33 cellular contexts compared by ENCODE assay signal in genomic region chr3:134395103-134395502, GRCh38. TPM values are rescaled to one million over a fixed set of nuclear protein-coding genes. Genes with fewer than 3 reads are reported as not detected.
"Had no signal": no experiment of that assay in that cellular context is flagged by ENCODE, and none has a peak within 500 bp of the region (broad histone marks: within the 10 kb centered on the region; RNA-seq: fewer than 3 reads in every experiment).

No MANE protein-coding gene starts in this region.

- H3K4me3 ChIP-seq: esophagus squamous epithelium, gastroesophageal sphincter, lower lobe of right lung, right atrium auricular region, SK-N-MC, skin epidermis, tibial nerve had no signal

- ATAC-seq: activated CD4-positive, CD25-positive, alpha-beta regulatory T cell treated with anti-CD3 and anti-CD28 coated beads, Interleukin-2, amount 50 U/mL, for 24 hours; lower lobe of right lung; naive thymus-derived CD8-positive, alpha-beta T cell; stimulated activated effector memory CD8-positive, alpha-beta T cell treated with anti-CD3 and anti-CD28 coated beads, Interleukin-12 subunit alpha, Interleukin-12 subunit beta, amount 100 ng/mL, for 72 hours had no signal

- DNase-seq: activated CD4-positive, alpha-beta memory T cell treated with anti-CD3 and anti-CD28 coated beads for 36 hours; activated CD4-positive, alpha-beta T cell treated with anti-CD3 and anti-CD28 coated beads for 48 hours; activated CD8-positive, alpha-beta memory T cell treated with anti-CD3 and anti-CD28 coated beads, Interleukin-2, amount 50 U/mL, for 4 hours; activated gamma-delta T cell; activated naive CD4-positive, alpha-beta T cell treated with anti-CD3 and anti-CD28 coated beads, Interleukin-2, amount 10 ng/mL, durations not matched to agents 7 days and 5 days; activated naive CD8-positive, alpha-beta T cell treated with anti-CD3 and anti-CD28 coated beads, Interleukin-2, amount 10 ng/mL, durations not matched to agents 7 days and 5 days; activated T-cell treated with anti-CD3 and anti-CD28 coated beads, Interleukin-2, amount 50 U/mL, for 1 hour; amniotic stem cell; central memory CD4-positive, alpha-beta T cell; dermis blood vessel endothelial cell; effector CD4-positive, alpha-beta T cell; esophagus squamous epithelium; hippocampal formation; kidney; lower lobe of right lung; mesenchymal stem cell; naive thymus-derived CD8-positive, alpha-beta T cell; nucleus accumbens; stimulated activated CD4-positive, alpha-beta T cell treated with anti-CD3 and anti-CD28 coated beads, Interleukin-12 subunit alpha, Interleukin-12 subunit beta, amount 100 ng/mL, for 4 hours; stimulated activated CD4-positive, alpha-beta T cell treated with anti-CD3 and anti-CD28 coated beads, Interleukin-4, amount 100 ng/mL, for 1 hour; substantia nigra; SW 1271; T-helper 9 cell; WERI-Rb-1 had no signal

- H3K4me1 ChIP-seq: lower lobe of right lung, parathyroid adenoma had no signal

- H3K36me3 ChIP-seq: esophagus squamous epithelium, gastroesophageal sphincter, lower lobe of right lung, right atrium auricular region, tibial nerve, WERI-Rb-1 had no signal

- H3K9me3 ChIP-seq: gastroesophageal sphincter, right atrium auricular region, tibial nerve had no signal

- H3K27me3 ChIP-seq: esophagus squamous epithelium, gastroesophageal sphincter, right atrium auricular region, tibial nerve had no signal

- H3K27ac ChIP-seq: esophagus squamous epithelium, lower lobe of right lung, parathyroid adenoma, SK-N-MC, WERI-Rb-1 had no signal

RNA-seq across cellular contexts. Expression of gene AMOTL2, which starts 20.9 kb away (rescaled TPM):
- total RNA-seq: activated CD8-positive, alpha-beta memory T cell treated with anti-CD3 and anti-CD28 coated beads for 36 hours; activated naive CD8-positive, alpha-beta T cell treated with anti-CD3 and anti-CD28 coated beads, Interleukin-2, amount 10 ng/mL, durations not matched to agents 7 days and 5 days; naive thymus-derived CD8-positive, alpha-beta T cell had no signal
